ENCODE assay signal across 8 cellular contexts in genomic region chr5:75717082-75717922, GRCh38. TPM values are rescaled to one million over a fixed set of nuclear protein-coding genes. Genes with fewer than 3 reads are reported as not detected.
A peak's percentile ranks its signal among the peaks of the same experiment; 100 is the strongest.
DNase-seq lines count a peak whose midpoint lies in the region; ATAC-seq and TF ChIP-seq lines count a peak whose summit lies in the region.

A gene with protein sequence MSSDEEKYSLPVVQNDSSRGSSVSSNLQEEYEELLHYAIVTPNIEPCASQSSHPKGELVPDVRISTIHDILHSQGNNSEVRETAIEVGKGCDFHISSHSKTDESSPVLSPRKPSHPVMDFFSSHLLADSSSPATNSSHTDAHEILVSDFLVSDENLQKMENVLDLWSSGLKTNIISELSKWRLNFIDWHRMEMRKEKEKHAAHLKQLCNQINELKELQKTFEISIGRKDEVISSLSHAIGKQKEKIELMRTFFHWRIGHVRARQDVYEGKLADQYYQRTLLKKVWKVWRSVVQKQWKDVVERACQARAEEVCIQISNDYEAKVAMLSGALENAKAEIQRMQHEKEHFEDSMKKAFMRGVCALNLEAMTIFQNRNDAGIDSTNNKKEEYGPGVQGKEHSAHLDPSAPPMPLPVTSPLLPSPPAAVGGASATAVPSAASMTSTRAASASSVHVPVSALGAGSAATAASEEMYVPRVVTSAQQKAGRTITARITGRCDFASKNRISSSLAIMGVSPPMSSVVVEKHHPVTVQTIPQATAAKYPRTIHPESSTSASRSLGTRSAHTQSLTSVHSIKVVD (minus strand): TSS chr5:75717437. CDS start chr5:75712937, 4,500 bp downstream.

- no peaks in the 10 kb centered on the region for H3K27me3 ChIP-seq in CD8-positive, alpha-beta memory T cell (ENCODE audit: insufficient read depth, low read length, poor library complexity, severe bottlenecking)
- no peaks in the 10 kb centered on the region for H3K27me3 ChIP-seq in lower lobe of right lung (ENCODE audit: low read depth)

- no peak for TF ChIP-seq CTCF in lower lobe of right lung (IDR thresholded peaks at IDR 0.05)

- peaks cover 0 to 2% (median 0%) of the 10 kb centered on the region in 5 donors for H3K9me3 Mint-ChIP-seq in CD8-positive, alpha-beta memory T cell

- DNase-seq in CD8-positive, alpha-beta memory T cell = peak; percentile 97 to 99 (median 97)
- DNase-seq in HS-5 (ENCODE audit: low read depth) (peak; percentile 95), lower lobe of right lung (peak; percentile 96)
- peak; percentile 89 for DNase-seq in NK-92 treated with Interleukin-12 subunit alpha and Interleukin-12 subunit beta, amount 100 ng/mL, for 24 hours (lab: John Stamatoyannopoulos, UW)
- peak; percentile 99 for DNase-seq in activated CD8-positive, alpha-beta memory T cell treated with anti-CD3 and anti-CD28 coated beads for 24 hours
- peak; percentile 96 for DNase-seq in effector CD4-positive, alpha-beta T cell
- peak; percentile 98 to 99 (median 99) for DNase-seq in stimulated activated CD4-positive, alpha-beta T cell treated with anti-CD3 and anti-CD28 coated beads, TNF-alpha, amount 100 ng/mL, for 24 hours (ENCODE audit: low read depth in 3 of 3)

- intact Hi-C loops in lower lobe of right lung (cut with DNase I) = no loop called here

- peak within 1 kb of the TSS; percentile 87 to 99 (median 98) for H3K27ac Mint-ChIP-seq in CD8-positive, alpha-beta memory T cell

- peaks cover 33 to 52% (median 44%) of the 10 kb centered on the region in 3 donors for H3K4me1 Mint-ChIP-seq in CD8-positive, alpha-beta memory T cell

- peaks cover 16% of the 10 kb centered on the region for H3K4me1 ChIP-seq in CD8-positive, alpha-beta memory T cell (ENCODE audit: insufficient read depth, low read length)
- peaks cover 11% of the 10 kb centered on the region for H3K4me1 ChIP-seq in lower lobe of right lung

- peak within 1 kb of the TSS; percentile 96 to 100 (median 99) for H3K4me3 Mint-ChIP-seq in CD8-positive, alpha-beta memory T cell

- ATAC-seq in GM19468 (IDR thresholded peaks at IDR 0.05; ENCODE audit: extremely low read depth, unreplicated experiment) (peak; percentile 86), lower lobe of right lung (peak; percentile 99)

- H3K36me3 Mint-ChIP-seq in CD8-positive, alpha-beta memory T cell = peaks cover 0 to 23% (median 6%) of the 10 kb centered on the region in 3 donors

- peak within 1 kb of the TSS; percentile 88 for H3K27ac ChIP-seq in CD8-positive, alpha-beta memory T cell (ENCODE audit: low read depth, low read length)
- H3K27ac ChIP-seq in lower lobe of right lung = peak within 1 kb of the TSS; percentile 89

- CTCF ChIA-PET in CD8-positive, alpha-beta memory T cell (lab: Charles Lee) = interaction anchor here (1.0 to 1.7 kb wide), 2 partner anchors 13 to 685 kb away, joined by 3 read pairs; partner anchors contain the start of gene IQGAP2

- peak within 1 kb of the TSS; percentile 93 for H3K4me3 ChIP-seq in CD8-positive, alpha-beta memory T cell (ENCODE audit: low read length)
- peak within 1 kb of the TSS; percentile 89 for H3K4me3 ChIP-seq in lower lobe of right lung

- no peaks in the 10 kb centered on the region for H3K36me3 ChIP-seq in CD8-positive, alpha-beta memory T cell (ENCODE audit: insufficient read depth, low read length)
- peaks cover under 1% of the 10 kb centered on the region for H3K36me3 ChIP-seq in lower lobe of right lung

- no peaks in the 10 kb centered on the region for H3K27me3 Mint-ChIP-seq in CD8-positive, alpha-beta memory T cell

- POLR2A ChIA-PET in CD8-positive, alpha-beta memory T cell (lab: Charles Lee) = interaction anchor here (0.6 kb wide), 2 partner anchors 34 to 341 kb away, joined by 3 to 6 read pairs; no protein-coding TSS in a partner anchor

- H3K9me3 ChIP-seq in CD8-positive, alpha-beta memory T cell (ENCODE audit: low read length) = no peaks in the 10 kb centered on the region
- H3K9me3 ChIP-seq in lower lobe of right lung = no peaks in the 10 kb centered on the region

RNA-seq across cellular contexts. Expression of the gene that starts here (rescaled TPM):
- 10 to 100 TPM; 15.2 to 15.4 TPM for total RNA-seq in CD8-positive, alpha-beta memory T cell
- 16.9 TPM for polyA plus RNA-seq in CD8-positive, alpha-beta memory T cell
- 10.7 TPM for total RNA-seq in lower lobe of right lung

Comparison
In these comparisons a context has a peak if more than half of its experiments do, and no peak if none do; other contexts are left out.
1. Peak in every context shown above with its lines: DNase-seq, ATAC-seq, H3K4me3 ChIP-seq and H3K27ac ChIP-seq.